Comparison of ENCODE assay signal across 17 cellular contexts in genomic region chr1:226480459-226480858, GRCh38.
"Had no signal": no experiment of that assay in that cellular context is flagged by ENCODE, and none has a peak within 500 bp of the region (broad histone marks: within the 10 kb centered on the region; RNA-seq: fewer than 3 reads in every experiment).

No MANE protein-coding gene starts in this region.

- H3K4me3 ChIP-seq: pancreas, thoracic aorta had no signal

- H3K27me3 ChIP-seq: pancreas had no signal

- H3K9me3 ChIP-seq: pancreas, thoracic aorta had no signal

- H3K27ac Mint-ChIP-seq: effector memory CD8-positive, alpha-beta T cell; naive B cell; nephron; progenitor cell of endocrine pancreas; stimulated activated memory B cell treated with anti-CD40 and anti-IgM and Interleukin-4, amounts not matched to agents 10 μg/mL and 1 μg/mL and 100 μg/mL, for 72 hours; stimulated activated naive CD8-positive, alpha-beta T cell treated with anti-CD3 and anti-CD28 coated beads, Interleukin-15, Interleukin-2, amounts not matched to agents 100 ng/mL and 50 ng/mL, for 24 hours had no signal

- FAIRE-seq: kidney, pancreas had no signal

- H3K36me3 Mint-ChIP-seq: naive B cell; stimulated activated memory B cell treated with anti-CD40 and anti-IgM and Interleukin-4, amounts not matched to agents 10 μg/mL and 1 μg/mL and 100 μg/mL, for 72 hours had no signal

- H3K4me1 Mint-ChIP-seq: naive B cell had no signal

- H3K27ac ChIP-seq: foreskin keratinocyte, pancreas, thoracic aorta had no signal

- H3K36me3 ChIP-seq: pancreas, thoracic aorta had no signal

- H3K4me1 ChIP-seq: foreskin keratinocyte, pancreas had no signal

- DNase-seq: effector memory CD8-positive, alpha-beta T cell; foreskin keratinocyte; kidney; left cardiac atrium; midbrain; naive B cell; occipital lobe; pancreas; right cardiac atrium; stimulated activated CD4-positive, alpha-beta T cell treated with anti-CD3 and anti-CD28 coated beads, Interleukin-4, amount 100 ng/mL, for 1 hour; trophoblast cell had no signal

- ATAC-seq: effector memory CD8-positive, alpha-beta T cell; foreskin keratinocyte; left cardiac atrium; pancreas; right cardiac atrium; stimulated activated memory B cell treated with anti-CD40 and anti-IgM and Interleukin-4, amounts not matched to agents 10 μg/mL and 1 μg/mL and 100 μg/mL, for 72 hours had no signal

- H3K9me3 Mint-ChIP-seq: central memory CD8-positive, alpha-beta T cell; effector memory CD8-positive, alpha-beta T cell; naive B cell; nephron; stimulated activated memory B cell treated with anti-CD40 and anti-IgM and Interleukin-4, amounts not matched to agents 10 μg/mL and 1 μg/mL and 100 μg/mL, for 72 hours; stimulated activated naive CD8-positive, alpha-beta T cell treated with anti-CD3 and anti-CD28 coated beads, Interleukin-15, Interleukin-2, amounts not matched to agents 100 ng/mL and 50 ng/mL, for 24 hours had no signal

- H3K4me3 Mint-ChIP-seq: central memory CD8-positive, alpha-beta T cell; effector memory CD8-positive, alpha-beta T cell; naive B cell; nephron; stimulated activated memory B cell treated with anti-CD40 and anti-IgM and Interleukin-4, amounts not matched to agents 10 μg/mL and 1 μg/mL and 100 μg/mL, for 72 hours; stimulated activated naive CD8-positive, alpha-beta T cell treated with anti-CD3 and anti-CD28 coated beads, Interleukin-15, Interleukin-2, amounts not matched to agents 100 ng/mL and 50 ng/mL, for 24 hours had no signal
